17 cellular contexts compared by ENCODE assay signal in genomic region chr6:35035481-35036030, GRCh38.
A peak's percentile ranks its signal among the peaks of the same experiment; 100 is the strongest.
DNase-seq lines count a peak whose midpoint lies in the region; ATAC-seq and TF ChIP-seq lines count a peak whose summit lies in the region.
"Had no signal": no experiment of that assay in that cellular context is flagged by ENCODE, and none has a peak within 500 bp of the region (broad histone marks: within the 10 kb centered on the region; RNA-seq: fewer than 3 reads in every experiment).

No MANE protein-coding gene starts in this region.

- intact Hi-C loops in left lung (cut with DNase I), result no loop called here

- TF ChIP-seq POLR2A in suprapubic skin (IDR thresholded peaks at IDR 0.05), result no peak

- H3K36me3 Mint-ChIP-seq in osteocyte (ENCODE audit: unreplicated experiment), result peaks cover 6% of the 10 kb centered on the region

- no peak overlapping the region for H3K4me3 Mint-ChIP-seq in osteocyte (ENCODE audit: unreplicated experiment)
- H3K4me3 Mint-ChIP-seq: activated CD4-positive, alpha-beta T cell treated with anti-CD3 and anti-CD28 coated beads, Interleukin-2, amount 10 ng/mL, durations not matched to agents 7 days and 5 days; activated T-helper 17 cell treated with anti-CD3 and anti-CD28 coated beads, Interleukin-2, amount 50 U/mL, for 72 hours; T-helper 1 cell treated with Interleukin-12 subunit alpha and Interleukin-12 subunit beta and Interleukin-4 antibody, amounts not matched to agents 30 μg/mL and 1 μg/mL, for 36 hours had no signal

- WGBS in suprapubic skin, result 51% methylated on average over 5 of the region's 5 CpGs

- no peaks in the 10 kb centered on the region for H3K27me3 Mint-ChIP-seq in osteocyte (ENCODE audit: unreplicated experiment)
- H3K27me3 Mint-ChIP-seq: activated CD4-positive, alpha-beta T cell treated with anti-CD3 and anti-CD28 coated beads, Interleukin-2, amount 10 ng/mL, durations not matched to agents 7 days and 5 days; activated T-helper 17 cell treated with anti-CD3 and anti-CD28 coated beads, Interleukin-2, amount 50 U/mL, for 72 hours had no signal

- peak overlapping the region; percentile 70 to 80 for H3K27ac ChIP-seq in left lung
- peak overlapping the region; percentile 80 for H3K27ac ChIP-seq in suprapubic skin
- H3K27ac ChIP-seq: HL-60 had no signal

- H3K9me3 ChIP-seq in left lung, result no peaks in the 10 kb centered on the region
- no peaks in the 10 kb centered on the region for H3K9me3 ChIP-seq in suprapubic skin

- ATAC-seq in left lung, result peak; percentile 5
- ATAC-seq: activated T-helper 17 cell treated with anti-CD3 and anti-CD28 coated beads, Interleukin-2, amount 50 U/mL, for 72 hours had no signal

- POLR2A ChIA-PET in GM10248 (lab: Yijun Ruan, JAX), result no interaction called here

- peaks cover 28% of the 10 kb centered on the region for H3K4me1 Mint-ChIP-seq in osteocyte (ENCODE audit: unreplicated experiment)
- H3K4me1 Mint-ChIP-seq: activated T-helper 17 cell treated with anti-CD3 and anti-CD28 coated beads, Interleukin-2, amount 50 U/mL, for 72 hours had no signal

- DNase-seq in NCI-H146 treated with DMSO at 0.1 percent for 48 hours (lab: John Stamatoyannopoulos, UW; ENCODE audit: unreplicated experiment) (peak; percentile 50), dermis microvascular lymphatic vessel endothelial cell (ENCODE audit: low read depth in 2 of 2) (peak; percentile 55 to 83), left lung (no peak), suprapubic skin (ENCODE audit: low spot score in 2 of 2) (no peak), osteocyte (ENCODE audit: extremely low spot score, unreplicated experiment) (no peak), GM10248 (ENCODE audit: extremely low spot score) (no peak), T1000 (lab: John Stamatoyannopoulos, UW) (no peak), DMS53 treated with DMSO at 0.1 percent for 48 hours (lab: John Stamatoyannopoulos, UW; ENCODE audit: unreplicated experiment) (no peak)
- DNase-seq: activated CD4-positive, alpha-beta T cell treated with anti-CD3 and anti-CD28 coated beads, Interleukin-2, amount 10 ng/mL, durations not matched to agents 7 days and 5 days; anterior cingulate cortex; effector CD8-positive, alpha-beta T cell; EL; posterior cingulate gyrus; stimulated activated CD8-positive, alpha-beta memory T cell treated with anti-CD3 and anti-CD28 coated beads, Interleukin-4, amount 100 ng/mL, for 48 hours had no signal

- peaks cover 26 to 41% of the 10 kb centered on the region in 2 donors for H3K4me1 ChIP-seq in left lung
- H3K4me1 ChIP-seq in suprapubic skin, result peaks cover 49% of the 10 kb centered on the region

- TF ChIP-seq CTCF in left lung (IDR thresholded peaks at IDR 0.05) (no peak), suprapubic skin (IDR thresholded peaks at IDR 0.05) (no peak), osteocyte (IDR thresholded peaks at IDR 0.05) (no peak), GM10248 (IDR thresholded peaks at IDR 0.05; ENCODE audit: control extremely low read depth, extremely low read depth, low read depth, missing control alignments) (no peak)

- no peaks in the 10 kb centered on the region for H3K9me3 Mint-ChIP-seq in osteocyte (ENCODE audit: unreplicated experiment)
- H3K9me3 Mint-ChIP-seq: activated CD4-positive, alpha-beta T cell treated with anti-CD3 and anti-CD28 coated beads, Interleukin-2, amount 10 ng/mL, durations not matched to agents 7 days and 5 days; activated T-helper 17 cell treated with anti-CD3 and anti-CD28 coated beads, Interleukin-2, amount 50 U/mL, for 72 hours; T-helper 1 cell treated with Interleukin-12 subunit alpha and Interleukin-12 subunit beta and Interleukin-4 antibody, amounts not matched to agents 30 μg/mL and 1 μg/mL, for 36 hours had no signal

- CTCF ChIA-PET in GM10248 (lab: Yijun Ruan, JAX), result interaction anchor here (1.4 to 1.8 kb wide), 2 partner anchors 37 to 105 kb away, joined by 3 read pairs; no protein-coding TSS in a partner anchor

- peaks cover 0 to 14% of the 10 kb centered on the region in 2 donors for H3K36me3 ChIP-seq in left lung
- no peaks in the 10 kb centered on the region for H3K36me3 ChIP-seq in suprapubic skin

- TF ChIP-seq EP300 in suprapubic skin (IDR thresholded peaks at IDR 0.05), result no peak

- H3K4me3 ChIP-seq in left lung (no peak overlapping the region), suprapubic skin (no peak overlapping the region)

- no peaks in the 10 kb centered on the region for H3K27me3 ChIP-seq in left lung
- no peaks in the 10 kb centered on the region for H3K27me3 ChIP-seq in suprapubic skin

- H3K27ac Mint-ChIP-seq in osteocyte (ENCODE audit: unreplicated experiment), result no peak overlapping the region
- H3K27ac Mint-ChIP-seq: activated CD4-positive, alpha-beta T cell treated with anti-CD3 and anti-CD28 coated beads, Interleukin-2, amount 10 ng/mL, durations not matched to agents 7 days and 5 days; activated T-helper 17 cell treated with anti-CD3 and anti-CD28 coated beads, Interleukin-2, amount 50 U/mL, for 72 hours; T-helper 1 cell treated with Interleukin-12 subunit alpha and Interleukin-12 subunit beta and Interleukin-4 antibody, amounts not matched to agents 30 μg/mL and 1 μg/mL, for 36 hours had no signal

Comparison
In these comparisons a context has a peak if more than half of its experiments do, and no peak if none do; other contexts are left out.
1. DNase-seq: peak in NCI-H146 treated with DMSO at 0.1 percent for 48 hours (single experiment) and dermis microvascular lymphatic vessel endothelial cell (2 of 2); none in left lung (0 of 2), suprapubic skin (0 of 2), osteocyte (single experiment), GM10248 (single experiment), T1000 (single experiment) and DMS53 treated with DMSO at 0.1 percent for 48 hours (single experiment).